ENCODE assay signal across 9 cellular contexts in the genomic region with DNA sequence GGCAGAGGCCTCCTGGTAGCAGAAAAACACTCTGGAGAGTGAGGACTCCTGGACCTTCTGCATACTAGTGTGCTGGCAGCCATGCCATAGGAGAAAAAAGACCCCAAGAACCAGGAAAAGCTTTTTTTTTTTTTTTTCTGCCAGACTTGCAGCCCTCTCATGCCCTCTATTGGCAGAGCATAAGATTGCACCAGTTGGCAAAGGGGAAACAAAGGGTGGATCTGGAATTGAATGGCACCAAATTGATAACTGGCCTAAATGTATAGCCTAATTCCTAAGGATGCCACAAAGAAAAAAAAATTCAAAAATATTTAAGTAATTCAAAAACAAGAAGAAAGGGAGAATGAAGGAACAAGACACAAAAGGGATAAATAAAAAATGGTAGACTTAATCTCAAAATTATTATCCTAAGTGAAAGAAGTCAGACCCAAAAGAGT.
DNase-seq lines count a peak whose midpoint lies in the region; TF ChIP-seq lines count a peak whose summit lies in the region.
"Had no signal": no experiment of that assay in that cellular context is flagged by ENCODE, and none has a peak within 500 bp of the region (broad histone marks: within the 10 kb centered on the region; RNA-seq: fewer than 3 reads in every experiment).

No MANE protein-coding gene starts in this region.

- H3F3A ChIP-seq in Loucy (ENCODE audit: low read depth): no peaks in the 10 kb centered on the region

- H3K4me1 ChIP-seq in Loucy (ENCODE audit: insufficient read depth, low read length, poor library complexity, severe bottlenecking) (no peaks in the 10 kb centered on the region), osteoblast (ENCODE audit: insufficient read depth, low read length) (no peaks in the 10 kb centered on the region)

- H3K4me1 Mint-ChIP-seq in activated T-cell treated with anti-CD3 and anti-CD28 coated beads, Interleukin-2, amount 50 U/mL, for 24 hours (ENCODE audit: low read depth): no peaks in the 10 kb centered on the region

- no peaks in the 10 kb centered on the region for H3K27me3 ChIP-seq in Loucy (ENCODE audit: insufficient read depth, low read length, poor library complexity, severe bottlenecking)
- no peaks in the 10 kb centered on the region for H3K27me3 ChIP-seq in brain microvascular endothelial cell (replicated peaks)
- no peaks in the 10 kb centered on the region for H3K27me3 ChIP-seq in osteoblast (ENCODE audit: insufficient read depth, low read length)

- H3K36me3 ChIP-seq in Loucy (ENCODE audit: insufficient read depth, low read length) (no peaks in the 10 kb centered on the region), brain microvascular endothelial cell (replicated peaks) (no peaks in the 10 kb centered on the region), osteoblast (ENCODE audit: insufficient read depth, low read length) (no peaks in the 10 kb centered on the region)

- no peaks in the 10 kb centered on the region for H4K20me1 ChIP-seq in Loucy (ENCODE audit: insufficient read depth, low read length, poor library complexity, severe bottlenecking)
- H4K20me1 ChIP-seq in osteoblast (ENCODE audit: insufficient read depth, low read length): no peaks in the 10 kb centered on the region

- H3K4me3 ChIP-seq in Loucy (ENCODE audit: low read length, poor library complexity, severe bottlenecking) (no peak overlapping the region), brain microvascular endothelial cell (ENCODE audit: low read depth, low read length) (no peak overlapping the region), osteoblast (ENCODE audit: insufficient read depth, low read length) (no peak overlapping the region)

- no peak overlapping the region for H3K4me2 ChIP-seq in Loucy (ENCODE audit: low read depth, low read length, poor library complexity, severe bottlenecking)
- no peak overlapping the region for H3K4me2 ChIP-seq in osteoblast (ENCODE audit: insufficient read depth, low read length)

- peaks cover 13% of the 10 kb centered on the region for H3K9me3 Mint-ChIP-seq in activated T-cell treated with anti-CD3 and anti-CD28 coated beads, Interleukin-2, amount 50 U/mL, for 24 hours

- H3K27ac ChIP-seq in brain microvascular endothelial cell: no peak overlapping the region
- no peak overlapping the region for H3K27ac ChIP-seq in osteoblast (ENCODE audit: low read depth, low read length)

- in situ Hi-C loops in brain microvascular endothelial cell (cut with HindIII; ENCODE audit: low pct_ligation_motif_present, low sequenced_read_pairs): no loop called here

- H2AFZ ChIP-seq in Loucy (ENCODE audit: low read length) (peak overlapping the region; percentile 58), osteoblast (ENCODE audit: low read length) (no peak overlapping the region)

- peak; percentile 87 for TF ChIP-seq CTCF in Loucy (conservative IDR thresholded peaks at IDR 0.05; ENCODE audit: low read length)
- TF ChIP-seq CTCF in brain microvascular endothelial cell (IDR thresholded peaks at IDR 0.05; ENCODE audit: low read depth, low read length, missing control alignments): peak; percentile 59
- TF ChIP-seq CTCF in osteoblast (IDR thresholded peaks at IDR 0.05; ENCODE audit: extremely low read depth, low read depth, low read length): peak; percentile 46

- DNase-seq in activated T-cell treated with anti-CD3 and anti-CD28 coated beads, Interleukin-2, amount 50 U/mL, for 48 hours: peak; percentile 27 to 30
- no peak for DNase-seq in activated T-cell treated with anti-CD3 and anti-CD28 coated beads, Interleukin-2, amount 50 U/mL, for 24 hours
- DNase-seq in brain microvascular endothelial cell (no peak), osteoblast (ENCODE audit: insufficient read length, low spot score, missing footprints) (no peak), AG08396 (ENCODE audit: low spot score) (no peak), NCI-H1436 treated with DMSO at 0.1 percent for 48 hours (lab: John Stamatoyannopoulos, UW) (no peak)
- DNase-seq in activated CD4-positive, CD25-positive, alpha-beta regulatory T cell (lab: John Stamatoyannopoulos, UW): no peak

- H3K36me3 Mint-ChIP-seq in activated T-cell treated with anti-CD3 and anti-CD28 coated beads, Interleukin-2, amount 50 U/mL, for 24 hours (ENCODE audit: low read depth): no peaks in the 10 kb centered on the region

- H3K9me2 ChIP-seq in Loucy (replicated peaks; ENCODE audit: low read depth, low read length): no peaks in the 10 kb centered on the region

- H3K27me3 Mint-ChIP-seq in activated T-cell treated with anti-CD3 and anti-CD28 coated beads, Interleukin-2, amount 50 U/mL, for 24 hours: no peaks in the 10 kb centered on the region

- no peak overlapping the region for H3K4me3 Mint-ChIP-seq in activated T-cell treated with anti-CD3 and anti-CD28 coated beads, Interleukin-2, amount 50 U/mL, for 24 hours

- H3K9me3 ChIP-seq in Loucy (ENCODE audit: insufficient read depth, low read depth, low read length) (no peaks in the 10 kb centered on the region), osteoblast (ENCODE audit: low read depth, low read length) (no peaks in the 10 kb centered on the region)

- H3K79me2 ChIP-seq in Loucy (ENCODE audit: insufficient read depth, low read length) (no peaks in the 10 kb centered on the region), osteoblast (ENCODE audit: insufficient read depth, low read length) (no peaks in the 10 kb centered on the region)

- H3K27ac Mint-ChIP-seq in activated T-cell treated with anti-CD3 and anti-CD28 coated beads, Interleukin-2, amount 50 U/mL, for 24 hours: no peak overlapping the region
- H3K27ac Mint-ChIP-seq: activated naive CD4-positive, alpha-beta T cell treated with anti-CD3 and anti-CD28 coated beads, Interleukin-2, amount 50 U/mL, for 72 hours had no signal

- H3K9ac ChIP-seq in Loucy (ENCODE audit: low read depth, low read length, poor library complexity, severe bottlenecking): no peak overlapping the region

Comparison
In these comparisons a context has a peak if more than half of its experiments do, and no peak if none do; other contexts are left out.
1. DNase-seq: peak in activated T-cell treated with anti-CD3 and anti-CD28 coated beads, Interleukin-2, amount 50 U/mL, for 48 hours (2 of 2); none in activated T-cell treated with anti-CD3 and anti-CD28 coated beads, Interleukin-2, amount 50 U/mL, for 24 hours (single experiment), brain microvascular endothelial cell (single experiment), osteoblast (single experiment), AG08396 (single experiment), activated CD4-positive, CD25-positive, alpha-beta regulatory T cell (0 of 4) and NCI-H1436 treated with DMSO at 0.1 percent for 48 hours (single experiment).
2. Peak in every context shown above with its lines, with median percentiles within 50 percentile points of each other: CTCF ChIP-seq.